9 cellular contexts compared by ENCODE assay signal in the genomic region with DNA sequence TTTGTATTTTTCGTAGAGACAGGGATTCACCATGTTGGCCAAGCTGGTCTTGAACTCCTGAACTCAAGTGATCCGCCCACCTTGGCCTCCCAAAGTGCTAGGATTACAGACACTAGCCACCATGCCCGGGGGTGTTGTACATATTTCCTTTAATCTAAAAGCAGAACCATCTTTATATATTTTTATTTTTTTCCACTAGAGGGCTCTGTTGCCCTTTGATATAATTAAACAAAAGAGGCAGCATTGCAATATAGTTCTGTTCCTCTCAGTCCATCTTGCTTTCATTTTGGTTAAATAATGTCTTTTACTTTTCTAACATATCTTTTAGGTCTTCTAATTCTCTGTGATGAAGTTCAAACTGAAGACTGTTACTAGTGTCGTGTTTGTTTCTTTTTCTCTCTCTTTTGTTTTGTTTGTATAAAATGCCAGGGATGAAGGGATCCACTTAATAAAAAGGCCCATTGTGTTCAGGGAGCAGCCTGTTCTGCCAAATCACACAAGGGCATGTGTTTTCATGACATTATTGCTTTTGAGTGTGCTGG. TPM values are rescaled to one million over a fixed set of nuclear protein-coding genes. Genes with fewer than 3 reads are reported as not detected.
DNase-seq lines count a peak whose midpoint lies in the region; ATAC-seq and TF ChIP-seq lines count a peak whose summit lies in the region.
"Had no signal": no experiment of that assay in that cellular context is flagged by ENCODE, and none has a peak within 500 bp of the region (broad histone marks: within the 10 kb centered on the region; RNA-seq: fewer than 3 reads in every experiment).

No MANE protein-coding gene starts in this region.

- H3K4me3 ChIP-seq in RWPE2 (ENCODE audit: severe bottlenecking) (no peak overlapping the region), left lung (no peak overlapping the region), upper lobe of left lung (no peak overlapping the region)

- peak; percentile 32 for DNase-seq in activated CD4-positive, alpha-beta T cell treated with anti-CD3 and anti-CD28 coated beads for 48 hours
- no peak for DNase-seq in activated CD4-positive, alpha-beta T cell treated with anti-CD3 and anti-CD28 coated beads, Interleukin-2, amount 50 U/mL, for 4 hours
- DNase-seq in LoVo (ENCODE audit: low spot score) (peak; percentile 58), RWPE2 (ENCODE audit: low spot score) (no peak), chondrocyte (ENCODE audit: low spot score) (no peak), left lung (no peak), upper lobe of left lung (no peak)

- H3K27me3 Mint-ChIP-seq in chondrocyte (ENCODE audit: low read depth): no peaks in the 10 kb centered on the region

- 5 to 10% methylated on average over 4 of the region's 4 CpGs for WGBS in upper lobe of left lung, 2 donors

- H3K4me1 ChIP-seq in RWPE2 (ENCODE audit: insufficient read depth, poor library complexity, severe bottlenecking) (no peaks in the 10 kb centered on the region), left lung (peaks cover 3 to 5% of the 10 kb centered on the region in 2 donors), upper lobe of left lung (peaks cover 3 to 16% (median 6%) of the 10 kb centered on the region in 4 donors)

- no peak for TF ChIP-seq POLR2A in upper lobe of left lung (IDR thresholded peaks at IDR 0.05)

- intact Hi-C loops in left lung (cut with DNase I): loop anchor here in 1 of 2 donors (10.0 kb wide), 1 partner anchor 112 kb away; no protein-coding TSS in a partner anchor

- ATAC-seq in GM21825 (IDR thresholded peaks at IDR 0.05; ENCODE audit: unreplicated experiment) (peak; percentile 82), RWPE2 (ENCODE audit: low read depth) (peak; percentile 73), left lung (peak; percentile 92), upper lobe of left lung (ENCODE audit: low FRiP score in 2 of 2) (peak; percentile 73 to 87)

- peaks cover 4% of the 10 kb centered on the region for H3K36me3 Mint-ChIP-seq in chondrocyte (ENCODE audit: low read depth)

- H3K4me1 Mint-ChIP-seq in chondrocyte (ENCODE audit: low read depth): peaks cover 20% of the 10 kb centered on the region

- H3K9me3 Mint-ChIP-seq in chondrocyte (ENCODE audit: low read depth): no peaks in the 10 kb centered on the region

- TF ChIP-seq CTCF in RWPE2 (IDR thresholded peaks at IDR 0.05; ENCODE audit: poor library complexity, severe bottlenecking) (peak; percentile 65), chondrocyte (IDR thresholded peaks at IDR 0.05) (peak; percentile 89), left lung (IDR thresholded peaks at IDR 0.05) (peak; percentile 17 to 56), upper lobe of left lung (IDR thresholded peaks at IDR 0.05) (peak in 5 of 6 experiments; percentile 30 to 63 (median 44))

- no peaks in the 10 kb centered on the region for H3K27me3 ChIP-seq in RWPE2 (ENCODE audit: insufficient read depth, poor library complexity, severe bottlenecking)
- no peaks in the 10 kb centered on the region for H3K27me3 ChIP-seq in left lung
- no peaks in the 10 kb centered on the region for H3K27me3 ChIP-seq in upper lobe of left lung

- TF ChIP-seq EP300 in upper lobe of left lung (IDR thresholded peaks at IDR 0.05): no peak

- H3K27ac ChIP-seq in RWPE2 (ENCODE audit: poor library complexity, severe bottlenecking) (no peak overlapping the region), left lung (peak overlapping the region in 1 of 2 donors; percentile 58), upper lobe of left lung (peak overlapping the region in 1 of 4 donors; percentile 49)
- H3K27ac ChIP-seq: epithelial cell of prostate had no signal

- H3K27ac Mint-ChIP-seq in chondrocyte (ENCODE audit: unreplicated experiment): peak overlapping the region; percentile 95

- peak overlapping the region; percentile 48 for H3K4me3 Mint-ChIP-seq in chondrocyte (ENCODE audit: unreplicated experiment)

- no peaks in the 10 kb centered on the region for H3K36me3 ChIP-seq in RWPE2 (ENCODE audit: low read depth)
- H3K36me3 ChIP-seq in left lung: peaks cover 0 to 1% of the 10 kb centered on the region in 2 donors
- H3K36me3 ChIP-seq in upper lobe of left lung: peaks cover 0 to 6% (median 2%) of the 10 kb centered on the region in 4 donors

- H3K9me3 ChIP-seq in RWPE2 (ENCODE audit: severe bottlenecking) (no peaks in the 10 kb centered on the region), left lung (no peaks in the 10 kb centered on the region), upper lobe of left lung (no peaks in the 10 kb centered on the region)

RNA-seq across cellular contexts. Expression of gene WWOX, which starts 23.4 kb away (rescaled TPM):
- total RNA-seq in chondrocyte: 11.6 to 17.6 TPM (median 12.1 TPM) in 3 replicates
- total RNA-seq in left lung: 10 to 100 TPM; 17.2 to 22.3 TPM
- total RNA-seq in upper lobe of left lung: 100 to 1,000 TPM in 1 of 6 donors, 10 to 100 TPM in 5; 18.7 to 167 (median 31.0) TPM

Comparison
In these comparisons a context has a peak if more than half of its experiments do, and no peak if none do; other contexts are left out.
1. DNase-seq: peak in activated CD4-positive, alpha-beta T cell treated with anti-CD3 and anti-CD28 coated beads for 48 hours (single experiment) and LoVo (single experiment); none in activated CD4-positive, alpha-beta T cell treated with anti-CD3 and anti-CD28 coated beads, Interleukin-2, amount 50 U/mL, for 4 hours (0 of 2), RWPE2 (single experiment), chondrocyte (single experiment), left lung (0 of 2) and upper lobe of left lung (0 of 2).
2. CTCF ChIP-seq: peak in every context shown above with its lines; median percentile 89 in chondrocyte; 65 in RWPE2; 44 in upper lobe of left lung; 36 in left lung.
3. Peak in every context shown above with its lines, with median percentiles within 50 percentile points of each other: ATAC-seq.